ENCODE assay signal across 10 cellular contexts in the genomic region with DNA sequence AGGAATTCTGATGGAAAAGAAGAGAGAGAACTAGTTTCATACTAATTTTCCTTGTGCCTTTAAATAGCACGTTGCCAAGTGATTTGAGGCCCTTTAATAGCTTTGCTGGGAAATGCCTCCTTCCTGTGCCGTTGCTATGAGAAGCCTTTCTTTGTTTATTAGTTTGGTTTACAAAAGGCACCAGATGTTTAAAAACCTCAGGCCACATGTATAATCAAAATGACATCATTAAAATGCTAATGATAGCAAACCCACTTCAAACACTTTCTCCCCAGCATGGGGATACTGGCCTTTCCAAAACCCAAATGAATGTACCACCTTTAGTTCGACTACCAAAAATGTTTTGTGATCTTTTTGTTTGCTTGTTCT. TPM values are rescaled to one million over a fixed set of nuclear protein-coding genes. Genes with fewer than 3 reads are reported as not detected.
DNase-seq lines count a peak whose midpoint lies in the region; ATAC-seq and TF ChIP-seq lines count a peak whose summit lies in the region.
"Had no signal": no experiment of that assay in that cellular context is flagged by ENCODE, and none has a peak within 500 bp of the region (broad histone marks: within the 10 kb centered on the region; RNA-seq: fewer than 3 reads in every experiment).

No MANE protein-coding gene starts in this region.

- H3K27ac ChIP-seq in psoas muscle = peak overlapping the region; percentile 25
- H3K27ac ChIP-seq: 22Rv1, VCaP had no signal

- no peak overlapping the region for H3K4me3 ChIP-seq in fibroblast of pulmonary artery (replicated peaks; ENCODE audit: low read depth, low read length)
- H3K4me3 ChIP-seq in psoas muscle = peak overlapping the region; percentile 30

- 5 to 11% (median 7%) methylated on average over 3 of the region's 3 CpGs for WGBS in psoas muscle, 3 donors

- intact Hi-C loops in psoas muscle (cut with DNase I) = no loop called here

- peaks cover 19% of the 10 kb centered on the region for H3K4me1 ChIP-seq in psoas muscle

- peak; percentile 71 for DNase-seq in DMS53 (lab: John Stamatoyannopoulos, UW)
- DNase-seq in DMS53 treated with DMSO at 0.1 percent for 48 hours (lab: John Stamatoyannopoulos, UW; ENCODE audit: unreplicated experiment) = no peak
- peak; percentile 41 for DNase-seq in NCI-H748 treated with DMSO at 0.1 percent for 48 hours (lab: John Stamatoyannopoulos, UW)
- peak; percentile 89 for DNase-seq in fibroblast of pulmonary artery (ENCODE audit: low read depth)
- no peak for DNase-seq in psoas muscle
- no peak for DNase-seq in amniotic stem cell (lab: John Stamatoyannopoulos, UW)
- no peak for DNase-seq in NCI-H2171 (lab: John Stamatoyannopoulos, UW)
- no peak for DNase-seq in activated gamma-delta T cell treated with Interleukin-2 at 50 U/mL for 16 hours

- H3K9me3 ChIP-seq in psoas muscle = no peaks in the 10 kb centered on the region

- no peaks in the 10 kb centered on the region for H3K36me3 ChIP-seq in psoas muscle (ENCODE audit: insufficient read depth in 1 of 2, low read depth in 1 of 2)

- no peaks in the 10 kb centered on the region for H3K27me3 ChIP-seq in psoas muscle (ENCODE audit: insufficient read depth in 3 of 3, low read length in 2 of 3)

- no peak for TF ChIP-seq CTCF in fibroblast of pulmonary artery (IDR thresholded peaks at IDR 0.05; ENCODE audit: low read length, missing control alignments)
- no peak for TF ChIP-seq CTCF in psoas muscle (IDR thresholded peaks at IDR 0.05)

- peak in 2 of 4 donors; percentile 46 to 59 for ATAC-seq in psoas muscle

RNA-seq across cellular contexts. Expression of a gene that starts 50.0 kb away (rescaled TPM):
- total RNA-seq in psoas muscle = 10 to 100 TPM; 36.9 to 47.8 (median 40.5) TPM
- polyA plus RNA-seq in psoas muscle = 10 to 100 TPM in 2 of 3 donors, 1 to 10 TPM in 1; 9.9 to 29.3 (median 19.5) TPM

Comparison
In these comparisons a context has a peak if more than half of its experiments do, and no peak if none do; other contexts are left out.
1. DNase-seq: peak in DMS53 (single experiment), NCI-H748 treated with DMSO at 0.1 percent for 48 hours (single experiment) and fibroblast of pulmonary artery (single experiment); none in DMS53 treated with DMSO at 0.1 percent for 48 hours (single experiment), psoas muscle (0 of 2), amniotic stem cell (single experiment), NCI-H2171 (single experiment) and activated gamma-delta T cell treated with Interleukin-2 at 50 U/mL for 16 hours (single experiment).